ENCODE assay signal across 26 cellular contexts in the genomic region with DNA sequence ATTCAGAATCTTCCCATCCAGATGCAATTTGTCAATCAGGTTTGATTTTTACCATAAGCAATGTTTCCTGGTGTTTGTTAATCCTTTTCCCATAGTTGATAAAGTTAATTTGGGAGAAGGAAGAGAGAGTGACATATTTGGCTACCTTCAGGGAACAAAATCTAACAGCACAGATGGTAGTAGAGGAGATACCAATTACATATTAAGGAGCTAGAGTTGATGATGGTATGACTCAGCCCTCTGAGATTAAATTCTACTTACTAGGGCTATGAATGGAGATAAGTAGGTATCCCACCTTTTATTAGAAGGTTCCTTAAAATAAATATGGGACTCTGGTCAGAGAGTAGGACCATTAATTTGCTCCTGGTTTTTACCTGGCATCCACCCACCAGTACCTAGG.
"Had no signal": no experiment of that assay in that cellular context is flagged by ENCODE, and none has a peak within 500 bp of the region (broad histone marks: within the 10 kb centered on the region; RNA-seq: fewer than 3 reads in every experiment).

No MANE protein-coding gene starts in this region.

- DNase-seq: natural killer cell; occipital lobe; ovary; posterior cingulate gyrus; psoas muscle; right cardiac atrium; right lobe of liver; sigmoid colon; small intestine; stimulated activated CD4-positive, alpha-beta T cell treated with anti-CD3 and anti-CD28 coated beads, Interleukin-15, amount 100 ng/mL, for 24 hours; stimulated activated CD4-positive, alpha-beta T cell treated with anti-CD3 and anti-CD28 coated beads, Interleukin-2, amount 100 ng/mL, for 24 hours; stimulated activated CD4-positive, alpha-beta T cell treated with anti-CD3 and anti-CD28 coated beads, Interleukin-2, amount 100 ng/mL, for 48 hours; stimulated activated CD4-positive, alpha-beta T cell treated with anti-CD3 and anti-CD28 coated beads, Interleukin-4, amount 100 ng/mL, for 24 hours; stimulated activated naive B cell treated with anti-CD40 and anti-IgM and Interleukin-4, amounts not matched to agents 10 μg/mL and 1 μg/mL and 100 μg/mL, for 72 hours; stimulated activated naive CD4-positive, alpha-beta T cell treated with Interleukin-2 at 50 U/mL for 16 hours; stomach; thyroid gland; transverse colon; upper lobe of right lung; uterus had no signal

- H3K27me3 Mint-ChIP-seq: progenitor cell of endocrine pancreas; stimulated activated naive B cell treated with anti-CD40 and anti-IgM and Interleukin-4, amounts not matched to agents 10 μg/mL and 1 μg/mL and 100 μg/mL, for 72 hours; stimulated activated naive CD8-positive, alpha-beta T cell treated with anti-CD3 and anti-CD28 coated beads, Interleukin-15, Interleukin-2, amounts not matched to agents 100 ng/mL and 50 ng/mL, for 24 hours; type B pancreatic cell had no signal

- H3K4me3 Mint-ChIP-seq: natural killer cell; nephron; neural progenitor cell; stimulated activated effector memory CD8-positive, alpha-beta T cell treated with anti-CD3 and anti-CD28 coated beads, Interleukin-12 subunit alpha, Interleukin-12 subunit beta, amount 100 ng/mL, for 72 hours; stimulated activated naive B cell treated with anti-CD40 and anti-IgM and Interleukin-4, amounts not matched to agents 10 μg/mL and 1 μg/mL and 100 μg/mL, for 72 hours; stimulated activated naive CD8-positive, alpha-beta T cell treated with anti-CD3 and anti-CD28 coated beads, Interleukin-15, Interleukin-2, amounts not matched to agents 100 ng/mL and 50 ng/mL, for 24 hours; type B pancreatic cell had no signal

- H3K36me3 Mint-ChIP-seq: stimulated activated effector memory CD8-positive, alpha-beta T cell treated with anti-CD3 and anti-CD28 coated beads, Interleukin-12 subunit alpha, Interleukin-12 subunit beta, amount 100 ng/mL, for 72 hours had no signal

- ATAC-seq: natural killer cell; psoas muscle; right cardiac atrium; right lobe of liver; stimulated activated effector memory CD8-positive, alpha-beta T cell treated with anti-CD3 and anti-CD28 coated beads, Interleukin-12 subunit alpha, Interleukin-12 subunit beta, amount 100 ng/mL, for 72 hours; stimulated activated naive B cell treated with anti-CD40 and anti-IgM and Interleukin-4, amounts not matched to agents 10 μg/mL and 1 μg/mL and 100 μg/mL, for 72 hours; upper lobe of right lung had no signal

- FAIRE-seq: small intestine had no signal

- H3K4me1 Mint-ChIP-seq: natural killer cell; stimulated activated effector memory CD8-positive, alpha-beta T cell treated with anti-CD3 and anti-CD28 coated beads, Interleukin-12 subunit alpha, Interleukin-12 subunit beta, amount 100 ng/mL, for 72 hours; stimulated activated naive B cell treated with anti-CD40 and anti-IgM and Interleukin-4, amounts not matched to agents 10 μg/mL and 1 μg/mL and 100 μg/mL, for 72 hours had no signal

- H3K9me3 Mint-ChIP-seq: type B pancreatic cell had no signal
